ENCODE assay signal across 15 cellular contexts in genomic region chr3:176202652-176203051, GRCh38.
A peak's percentile ranks its signal among the peaks of the same experiment; 100 is the strongest.
DNase-seq lines count a peak whose midpoint lies in the region; ATAC-seq and TF ChIP-seq lines count a peak whose summit lies in the region.
"Had no signal": no experiment of that assay in that cellular context is flagged by ENCODE, and none has a peak within 500 bp of the region (broad histone marks: within the 10 kb centered on the region; RNA-seq: fewer than 3 reads in every experiment).

No MANE protein-coding gene starts in this region.

- DNase-seq in GM23248 (no peak), IMR-90 (no peak), NCI-H1105 treated with DMSO at 0.1 percent for 48 hours (lab: John Stamatoyannopoulos, UW) (peak; percentile 83), heart right ventricle (no peak), NCI-H526 treated with DMSO at 0.1 percent for 48 hours (lab: John Stamatoyannopoulos, UW) (no peak)
- DNase-seq: CD4-positive, alpha-beta memory T cell; DMS153; DMS79; GDM1; GOT3; H7; HFFc6 had no signal

- no TSS peak for BruUV-seq in IMR-90 (replicated peaks; lab: Mats Ljungman, UMichigan)

- no peak for TF ChIP-seq RAD21 in IMR-90 (IDR thresholded peaks at IDR 0.05; ENCODE audit: low read length)

- no peak overlapping the region for H3K56ac ChIP-seq in IMR-90 (ENCODE audit: extremely low read depth, insufficient read depth, low read length)

- H2BK5ac ChIP-seq in IMR-90 (ENCODE audit: low read depth, low read length, poor library complexity, severe bottlenecking): no peak overlapping the region

- ATAC-seq in IMR-90 (ENCODE audit: low read depth) (no peak), heart right ventricle (no peak), HG02642 (IDR thresholded peaks at IDR 0.05; ENCODE audit: poor library complexity, unreplicated experiment) (no peak)
- ATAC-seq: HCT116 had no signal

- in situ Hi-C loops in GM23248 (cut with MboI): no loop called here
- in situ Hi-C loops in IMR-90 (cut with MboI; ENCODE audit: low sequenced_read_pairs): no loop called here

- no peaks in the 10 kb centered on the region for H4K20me1 ChIP-seq in GM23248 (ENCODE audit: insufficient read depth)
- H4K20me1 ChIP-seq in IMR-90 (ENCODE audit: insufficient read depth, low read length): no peaks in the 10 kb centered on the region
- H4K20me1 ChIP-seq: BLaER1 had no signal

- no peaks in the 10 kb centered on the region for H3K9me1 ChIP-seq in IMR-90 (ENCODE audit: insufficient read depth, low read length)

- POLR2A ChIA-PET in IMR-90 (lab: Charles Lee; ENCODE audit: unreplicated experiment): no interaction called here

- H3K4ac ChIP-seq in IMR-90 (ENCODE audit: low read depth, low read length): no peak overlapping the region

- no peak overlapping the region for H2BK120ac ChIP-seq in IMR-90 (ENCODE audit: low read depth, low read length)

- H3K79me1 ChIP-seq in IMR-90 (ENCODE audit: low read depth in 1 of 2, low read length in 2 of 2): no peaks in the 10 kb centered on the region

- dilution Hi-C loops in IMR-90 (cut with HindIII; ENCODE audit: low sequenced_read_pairs, unreplicated experiment): no loop called here

- H3K36me3 ChIP-seq in GM23248 (ENCODE audit: low read depth) (no peaks in the 10 kb centered on the region), IMR-90 (ENCODE audit: control insufficient read depth, insufficient read depth, low read length) (no peaks in the 10 kb centered on the region), heart right ventricle (no peaks in the 10 kb centered on the region)
- H3K36me3 ChIP-seq: BLaER1 had no signal

- H2AK9ac ChIP-seq in IMR-90 (replicated peaks; ENCODE audit: low read depth, low read length, poor library complexity): no peak overlapping the region

- H4K91ac ChIP-seq in IMR-90 (ENCODE audit: insufficient read depth, low read depth, low read length): no peak overlapping the region

- intact Hi-C loops in IMR-90 (cut with micrococcal nuclease): no loop called here
- intact Hi-C loops in heart right ventricle (cut with DNase I): no loop called here

- no peak for TF ChIP-seq CTCF in IMR-90 (conservative IDR thresholded peaks at IDR 0.05; ENCODE audit: low read depth, low read length)
- TF ChIP-seq CTCF in heart right ventricle (IDR thresholded peaks at IDR 0.05): no peak

- H3F3A ChIP-seq in GM23248 (ENCODE audit: insufficient read depth): no peaks in the 10 kb centered on the region

- no peaks in the 10 kb centered on the region for H3K79me2 ChIP-seq in GM23248 (ENCODE audit: insufficient read depth)

- H3K4me2 ChIP-seq in GM23248 (ENCODE audit: unreplicated experiment) (no peak overlapping the region), IMR-90 (ENCODE audit: low read depth, low read length) (no peak overlapping the region)
- H3K4me2 ChIP-seq: BLaER1 had no signal

- H3K4me1 ChIP-seq in GM23248 (ENCODE audit: insufficient read depth) (no peaks in the 10 kb centered on the region), IMR-90 (ENCODE audit: control insufficient read depth, insufficient read depth, low read length) (no peaks in the 10 kb centered on the region), heart right ventricle (no peaks in the 10 kb centered on the region)
- H3K4me1 ChIP-seq: BLaER1 had no signal

- H4K8ac ChIP-seq in IMR-90 (ENCODE audit: low read depth in 2 of 2, low read length in 2 of 2): no peak overlapping the region

- H3K9me2 ChIP-seq in GM23248 (ENCODE audit: insufficient read depth): no peaks in the 10 kb centered on the region

- H3K27ac ChIP-seq in GM23248 (no peak overlapping the region), IMR-90 (ENCODE audit: insufficient read depth, low read length) (no peak overlapping the region), heart right ventricle (no peak overlapping the region)
- H3K27ac ChIP-seq: BLaER1 had no signal

- CTCF ChIA-PET in IMR-90 (lab: Yijun Ruan, JAX): no interaction called here

- no peak overlapping the region for H3K14ac ChIP-seq in IMR-90 (replicated peaks; ENCODE audit: low read depth, low read length)

- peak overlapping the region; percentile 52; the same call in 1 of the 2 replicates for H2AFZ ChIP-seq in GM23248
- H2AFZ ChIP-seq in IMR-90 (replicated peaks; ENCODE audit: low read length, poor library complexity): no peak overlapping the region

- H3K27me3 ChIP-seq in GM23248 (replicated peaks; ENCODE audit: insufficient read depth) (no peaks in the 10 kb centered on the region), IMR-90 (ENCODE audit: control insufficient read depth, insufficient read depth, low read length) (no peaks in the 10 kb centered on the region), heart right ventricle (no peaks in the 10 kb centered on the region)
- H3K27me3 ChIP-seq: BLaER1 had no signal

- H2BK20ac ChIP-seq in IMR-90 (ENCODE audit: low read depth, low read length): no peak overlapping the region

- no peak overlapping the region for H2AK5ac ChIP-seq in IMR-90 (ENCODE audit: low read depth, low read length)

- no peak overlapping the region for H3K18ac ChIP-seq in IMR-90 (ENCODE audit: low read depth, low read length)

- no peak overlapping the region for H4K5ac ChIP-seq in IMR-90 (ENCODE audit: low read depth, low read length)

- no peak overlapping the region for H3K23ac ChIP-seq in IMR-90 (ENCODE audit: low read depth, low read length)

- H3K9ac ChIP-seq in GM23248: no peak overlapping the region
- H3K9ac ChIP-seq in IMR-90 (ENCODE audit: low read depth, low read length): no peak overlapping the region
- H3K9ac ChIP-seq: BLaER1 had no signal

- H3K9me3 ChIP-seq in GM23248 (ENCODE audit: low read depth) (no peaks in the 10 kb centered on the region), IMR-90 (ENCODE audit: control insufficient read depth, insufficient read depth, low read length) (no peaks in the 10 kb centered on the region), heart right ventricle (peaks cover 0 to 49% (median 1%) of the 10 kb centered on the region in 11 donors)
- H3K9me3 ChIP-seq: BLaER1 had no signal

- no peak overlapping the region for H2BK15ac ChIP-seq in IMR-90 (ENCODE audit: low read depth, low read length)

- H3K4me3 ChIP-seq in GM23248 (no peak overlapping the region), IMR-90 (ENCODE audit: insufficient read depth, low read depth, low read length) (no peak overlapping the region), heart right ventricle (no peak overlapping the region)
- H3K4me3 ChIP-seq: BLaER1 had no signal

- no peak for TF ChIP-seq POLR2A in IMR-90 (IDR thresholded peaks at IDR 0.05; ENCODE audit: low read depth, low read length)

- 39 to 46% methylated on average over 2 of the region's 2 CpGs for WGBS in GM23248 (ENCODE audit: low coverage in 1 of 2, low lambda C conversion rate in 2 of 2, missing lambda C conversion rate in 2 of 2), 2 experiments
- no CpG with 5 or more reads among the region's 2 CpGs for WGBS in IMR-90 (ENCODE audit: extremely low coverage in 2 of 2, insufficient read length in 1 of 2), 2 experiments
- WGBS in heart right ventricle, 2 donors: 77 to 88% methylated on average over 2 of the region's 2 CpGs

TF ChIP-seq in IMR-90, 13 proteins besides CTCF, POLR2A, EP300 and RAD21:
- TF ChIP-seq MAFK (IDR thresholded peaks at IDR 0.05; ENCODE audit: low read depth, low read length): peak; percentile 71
- TF ChIP-seq CHD1 (IDR thresholded peaks at IDR 0.05; ENCODE audit: low read depth, low read length): no peak
- TF ChIP-seq SMC3 (IDR thresholded peaks at IDR 0.05; ENCODE audit: low read depth, low read length): no peak
